25 cellular contexts compared by ENCODE assay signal in the genomic region with DNA sequence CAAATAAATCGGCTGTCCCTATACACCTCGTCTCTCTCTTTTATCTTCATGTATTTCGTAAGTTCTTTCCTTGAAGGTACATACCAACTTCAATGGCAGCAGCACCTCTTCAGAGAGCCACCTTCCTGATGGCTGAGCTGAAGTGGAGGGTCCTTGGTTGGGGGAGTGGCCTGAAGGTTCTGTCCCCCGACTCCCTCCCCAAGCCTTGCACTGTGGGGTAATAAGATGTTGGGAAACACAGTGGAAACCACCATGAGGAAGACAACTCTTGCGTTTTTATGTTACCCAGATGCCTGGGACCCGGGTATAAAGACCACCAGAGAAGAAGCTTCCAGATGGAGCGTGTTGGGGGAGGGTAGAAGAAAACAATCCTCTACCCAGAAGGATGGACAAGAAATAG. TPM values are rescaled to one million over a fixed set of nuclear protein-coding genes. Genes with fewer than 3 reads are reported as not detected.
DNase-seq lines count a peak whose midpoint lies in the region; ATAC-seq and TF ChIP-seq lines count a peak whose summit lies in the region.
"Had no signal": no experiment of that assay in that cellular context is flagged by ENCODE, and none has a peak within 500 bp of the region (broad histone marks: within the 10 kb centered on the region; RNA-seq: fewer than 3 reads in every experiment).

No MANE protein-coding gene starts in this region.

- 0 out of 2 replicates have a peak, but pooled peaks cover 4% of the 10 kb centered on the region for H3K9me2 ChIP-seq in SK-N-SH

- no peak overlapping the region for H2AFZ ChIP-seq in SK-N-SH (ENCODE audit: low read depth)
- H2AFZ ChIP-seq: parathyroid adenoma had no signal

- peaks cover 9% of the 10 kb centered on the region for H3K9me3 ChIP-seq in CD8-positive, alpha-beta T cell (ENCODE audit: low read length)
- H3K9me3 ChIP-seq in naive thymus-derived CD4-positive, alpha-beta T cell (ENCODE audit: control insufficient read depth in 2 of 3, low read length in 3 of 3) = peaks cover 0 to 22% (median 12%) of the 10 kb centered on the region in 3 experiments
- H3K9me3 ChIP-seq in SK-N-SH = no peaks in the 10 kb centered on the region

- H3K4me3 ChIP-seq in CD8-positive, alpha-beta T cell (ENCODE audit: low read depth, low read length) = peak overlapping the region; percentile 9
- H3K4me3 ChIP-seq in naive thymus-derived CD4-positive, alpha-beta T cell (ENCODE audit: low read length) = peak overlapping the region; percentile 46
- H3K4me3 ChIP-seq in SK-N-SH (ENCODE audit: low read depth in 2 of 2, low read length in 1 of 2) = no peak overlapping the region
- H3K4me3 ChIP-seq: dorsolateral prefrontal cortex, sigmoid colon, SJCRH30, transverse colon had no signal

- peak overlapping the region; percentile 99 for H3K27ac Mint-ChIP-seq in T-helper 1 cell treated with Interleukin-12 subunit alpha and Interleukin-12 subunit beta and Interleukin-4 antibody, amounts not matched to agents 30 μg/mL and 1 μg/mL, for 36 hours
- H3K27ac Mint-ChIP-seq in CD8-positive, alpha-beta T cell = peak overlapping the region; percentile 96
- peak overlapping the region; percentile 93 for H3K27ac Mint-ChIP-seq in activated CD4-positive, alpha-beta memory T cell treated with anti-CD3 and anti-CD28 coated beads, Interleukin-2, amount 10 ng/mL, durations not matched to agents 7 days and 5 days
- H3K27ac Mint-ChIP-seq in naive thymus-derived CD4-positive, alpha-beta T cell = peak overlapping the region; percentile 87 to 98 (median 98)

- WGBS in SK-N-SH (ENCODE audit: low lambda C conversion rate) = 7% methylated on average over 7 of the region's 7 CpGs

- intact Hi-C loops in CD8-positive, alpha-beta T cell (cut with DNase I, micrococcal nuclease) = loop anchor here (2.0 to 10.0 kb wide), 4 partner anchors 40 to 429 kb away; a partner anchor contains a TSS
- intact Hi-C loops in naive thymus-derived CD4-positive, alpha-beta T cell (cut with micrococcal nuclease) = loop anchor here in 1 of 2 donors (5.0 to 10.0 kb wide), 3 partner anchors 34 to 269 kb away; a partner anchor contains a TSS

- H3K9ac ChIP-seq in SK-N-SH = no peak overlapping the region
- H3K9ac ChIP-seq: parathyroid adenoma had no signal

- H3K4me1 ChIP-seq in CD8-positive, alpha-beta T cell (ENCODE audit: insufficient read depth, low read length) = peaks cover 64% of the 10 kb centered on the region
- peaks cover 54 to 63% of the 10 kb centered on the region in 2 donors for H3K4me1 ChIP-seq in naive thymus-derived CD4-positive, alpha-beta T cell (ENCODE audit: control insufficient read depth in 2 of 2, insufficient read depth in 2 of 2, low read length in 2 of 2)
- H3K4me1 ChIP-seq in SK-N-SH (ENCODE audit: control insufficient read depth in 1 of 2, insufficient read depth in 2 of 2, low read depth in 1 of 2, low read length in 1 of 2) = no peaks in the 10 kb centered on the region
- H3K4me1 ChIP-seq: parathyroid adenoma, sigmoid colon, SJCRH30, transverse colon had no signal

- peaks cover 58% of the 10 kb centered on the region for H3K4me1 Mint-ChIP-seq in T-helper 1 cell treated with Interleukin-12 subunit alpha and Interleukin-12 subunit beta and Interleukin-4 antibody, amounts not matched to agents 30 μg/mL and 1 μg/mL, for 36 hours (ENCODE audit: low read depth)
- H3K4me1 Mint-ChIP-seq in CD8-positive, alpha-beta T cell (ENCODE audit: low read depth) = peaks cover 62% of the 10 kb centered on the region
- H3K4me1 Mint-ChIP-seq in activated CD4-positive, alpha-beta memory T cell treated with anti-CD3 and anti-CD28 coated beads, Interleukin-2, amount 10 ng/mL, durations not matched to agents 7 days and 5 days = peaks cover 62% of the 10 kb centered on the region
- peaks cover 46 to 68% (median 64%) of the 10 kb centered on the region in 7 donors for H3K4me1 Mint-ChIP-seq in naive thymus-derived CD4-positive, alpha-beta T cell

- no peaks in the 10 kb centered on the region for H3K27me3 ChIP-seq in CD8-positive, alpha-beta T cell (ENCODE audit: insufficient read depth, low read length)
- H3K27me3 ChIP-seq in naive thymus-derived CD4-positive, alpha-beta T cell (ENCODE audit: control insufficient read depth in 2 of 2, insufficient read depth in 2 of 2, low read length in 2 of 2) = no peaks in the 10 kb centered on the region
- H3K27me3 ChIP-seq in SK-N-SH (ENCODE audit: insufficient read depth) = peaks cover 11% of the 10 kb centered on the region; the same call in 1 of the 2 replicates
- H3K27me3 ChIP-seq: SJCRH30 had no signal

- H3K9me3 Mint-ChIP-seq in T-helper 1 cell treated with Interleukin-12 subunit alpha and Interleukin-12 subunit beta and Interleukin-4 antibody, amounts not matched to agents 30 μg/mL and 1 μg/mL, for 36 hours = peaks cover 76% of the 10 kb centered on the region
- peaks cover 24% of the 10 kb centered on the region for H3K9me3 Mint-ChIP-seq in CD8-positive, alpha-beta T cell
- peaks cover 31% of the 10 kb centered on the region for H3K9me3 Mint-ChIP-seq in activated CD4-positive, alpha-beta memory T cell treated with anti-CD3 and anti-CD28 coated beads, Interleukin-2, amount 10 ng/mL, durations not matched to agents 7 days and 5 days
- peaks cover 12 to 86% (median 41%) of the 10 kb centered on the region in 11 donors for H3K9me3 Mint-ChIP-seq in naive thymus-derived CD4-positive, alpha-beta T cell

- CTCF ChIA-PET in CD8-positive, alpha-beta T cell (lab: Charles Lee) = interaction anchor here (0.9 to 1.4 kb wide), 9 partner anchors 10 to 148 kb away, joined by 3 to 5 read pairs (median 3); no protein-coding TSS in a partner anchor
- CTCF ChIA-PET in activated CD4-positive, alpha-beta memory T cell treated with anti-CD3 and anti-CD28 coated beads, Interleukin-2, amount 10 ng/mL, durations not matched to agents 7 days and 5 days (lab: Charles Lee) = interaction anchor here (2.2 kb wide), 1 partner anchor 40 kb away, joined by 6 read pairs; no protein-coding TSS in a partner anchor
- CTCF ChIA-PET in naive thymus-derived CD4-positive, alpha-beta T cell (lab: Charles Lee) = interaction anchor here (1.1 to 1.9 kb wide), 2 partner anchors 40 to 148 kb away, joined by 3 to 9 read pairs; no protein-coding TSS in a partner anchor
- CTCF ChIA-PET in SK-N-SH (lab: Yijun Ruan, JAX) = no interaction called here

- H3K79me2 ChIP-seq in SK-N-SH (ENCODE audit: insufficient read depth) = no peaks in the 10 kb centered on the region
- H3K79me2 ChIP-seq: parathyroid adenoma had no signal

- H3K4me3 Mint-ChIP-seq in T-helper 1 cell treated with Interleukin-12 subunit alpha and Interleukin-12 subunit beta and Interleukin-4 antibody, amounts not matched to agents 30 μg/mL and 1 μg/mL, for 36 hours = peak overlapping the region; percentile 71
- H3K4me3 Mint-ChIP-seq in CD8-positive, alpha-beta T cell = peak overlapping the region; percentile 66
- H3K4me3 Mint-ChIP-seq in activated CD4-positive, alpha-beta memory T cell treated with anti-CD3 and anti-CD28 coated beads, Interleukin-2, amount 10 ng/mL, durations not matched to agents 7 days and 5 days = no peak overlapping the region
- peak overlapping the region; percentile 63 to 87 (median 76) for H3K4me3 Mint-ChIP-seq in naive thymus-derived CD4-positive, alpha-beta T cell

- no peak for ATAC-seq in CD8-positive, alpha-beta T cell
- ATAC-seq in naive thymus-derived CD4-positive, alpha-beta T cell = no peak

- no peaks in the 10 kb centered on the region for H4K20me1 ChIP-seq in SK-N-SH (ENCODE audit: insufficient read depth)

- peaks cover 25% of the 10 kb centered on the region for H3K27me3 Mint-ChIP-seq in T-helper 1 cell treated with Interleukin-12 subunit alpha and Interleukin-12 subunit beta and Interleukin-4 antibody, amounts not matched to agents 30 μg/mL and 1 μg/mL, for 36 hours (ENCODE audit: low read depth)
- H3K27me3 Mint-ChIP-seq in CD8-positive, alpha-beta T cell (ENCODE audit: low read depth) = no peaks in the 10 kb centered on the region
- H3K27me3 Mint-ChIP-seq in activated CD4-positive, alpha-beta memory T cell treated with anti-CD3 and anti-CD28 coated beads, Interleukin-2, amount 10 ng/mL, durations not matched to agents 7 days and 5 days = peaks cover 10% of the 10 kb centered on the region
- H3K27me3 Mint-ChIP-seq in naive thymus-derived CD4-positive, alpha-beta T cell = peaks cover 0 to 14% (median 0%) of the 10 kb centered on the region in 5 donors

- no peaks in the 10 kb centered on the region for H3K36me3 ChIP-seq in CD8-positive, alpha-beta T cell (ENCODE audit: insufficient read depth, low read length)
- H3K36me3 ChIP-seq in naive thymus-derived CD4-positive, alpha-beta T cell (ENCODE audit: control insufficient read depth in 2 of 3, insufficient read depth in 3 of 3, low read length in 3 of 3) = no peaks in the 10 kb centered on the region
- no peaks in the 10 kb centered on the region for H3K36me3 ChIP-seq in SK-N-SH (replicated peaks in 1 of 2; ENCODE audit: control insufficient read depth in 1 of 2, insufficient read depth in 2 of 2, low read length in 1 of 2)
- H3K36me3 ChIP-seq: sigmoid colon, SJCRH30, transverse colon had no signal

- POLR2A ChIA-PET in CD8-positive, alpha-beta T cell (lab: Charles Lee) = interaction anchor here (1.0 to 2.3 kb wide), 10 partner anchors 8 to 111 kb away, joined by 3 to 40 read pairs (median 5); a partner anchor contains a TSS
- POLR2A ChIA-PET in activated CD4-positive, alpha-beta memory T cell treated with anti-CD3 and anti-CD28 coated beads, Interleukin-2, amount 10 ng/mL, durations not matched to agents 7 days and 5 days (lab: Charles Lee) = interaction anchor here (1.5 to 2.5 kb wide), 3 partner anchors 40 to 111 kb away, joined by 3 to 18 read pairs (median 6); no protein-coding TSS in a partner anchor
- POLR2A ChIA-PET in naive thymus-derived CD4-positive, alpha-beta T cell (lab: Charles Lee) = interaction anchor here (1.2 to 2.9 kb wide), 6 partner anchors 13 to 148 kb away, joined by 3 to 23 read pairs (median 5); no protein-coding TSS in a partner anchor
- POLR2A ChIA-PET in SK-N-SH (lab: Yijun Ruan, JAX) = no interaction called here

- no peak for DNase-seq in T-helper 1 cell
- DNase-seq in CD8-positive, alpha-beta T cell = no peak
- DNase-seq in activated CD4-positive, alpha-beta memory T cell treated with anti-CD3 and anti-CD28 coated beads, Interleukin-2, amount 10 ng/mL, durations not matched to agents 7 days and 5 days = no peak
- DNase-seq in naive thymus-derived CD4-positive, alpha-beta T cell = no peak
- DNase-seq in SK-N-SH = no peak
- no peak for DNase-seq in pons (ENCODE audit: low spot score)
- DNase-seq in NCI-H526 treated with DMSO at 0.1 percent for 48 hours (lab: John Stamatoyannopoulos, UW) = no peak
- DNase-seq: 8988T, amygdala, dorsolateral prefrontal cortex, foreskin melanocyte, hypothalamus, NCI-H1436 treated with DMSO at 0.1 percent for 48 hours, NCI-H748 treated with DMSO at 0.1 percent for 48 hours, sigmoid colon, SJCRH30, transverse colon had no signal

- no peak for TF ChIP-seq CTCF in CD8-positive, alpha-beta T cell (IDR thresholded peaks at IDR 0.05)
- no peak for TF ChIP-seq CTCF in SK-N-SH (IDR thresholded peaks at IDR 0.05)

- H3F3A ChIP-seq in SK-N-SH (replicated peaks; ENCODE audit: insufficient read depth) = no peaks in the 10 kb centered on the region

- peak overlapping the region; percentile 63 for H3K27ac ChIP-seq in CD8-positive, alpha-beta T cell (ENCODE audit: low read depth, low read length)
- peak overlapping the region; percentile 63 for H3K27ac ChIP-seq in naive thymus-derived CD4-positive, alpha-beta T cell (ENCODE audit: low read depth, low read length)
- H3K27ac ChIP-seq in SK-N-SH (ENCODE audit: low read depth in 2 of 2, low read length in 1 of 2) = no peak overlapping the region
- H3K27ac ChIP-seq: dorsolateral prefrontal cortex, parathyroid adenoma, sigmoid colon, SJCRH30 had no signal

- H3K4me2 ChIP-seq in SK-N-SH = no peak overlapping the region

- no peak for TF ChIP-seq RAD21 in SK-N-SH (IDR thresholded peaks at IDR 0.05; ENCODE audit: low read length)

- H3K36me3 Mint-ChIP-seq in T-helper 1 cell treated with Interleukin-12 subunit alpha and Interleukin-12 subunit beta and Interleukin-4 antibody, amounts not matched to agents 30 μg/mL and 1 μg/mL, for 36 hours (ENCODE audit: low read depth) = peaks cover 63% of the 10 kb centered on the region
- peaks cover 22% of the 10 kb centered on the region for H3K36me3 Mint-ChIP-seq in CD8-positive, alpha-beta T cell
- H3K36me3 Mint-ChIP-seq in activated CD4-positive, alpha-beta memory T cell treated with anti-CD3 and anti-CD28 coated beads, Interleukin-2, amount 10 ng/mL, durations not matched to agents 7 days and 5 days (ENCODE audit: low read depth) = peaks cover 53% of the 10 kb centered on the region
- peaks cover 11 to 71% (median 24%) of the 10 kb centered on the region in 5 donors for H3K36me3 Mint-ChIP-seq in naive thymus-derived CD4-positive, alpha-beta T cell

- TF ChIP-seq EP300 in SK-N-SH (IDR thresholded peaks at IDR 0.05; ENCODE audit: borderline replicate concordance in 1 of 2, low read depth in 1 of 2, low read length in 1 of 2) = no peak

RNA-seq across cellular contexts. Expression of a gene that starts 0.8 kb away (rescaled TPM):
- 1 to 10 TPM in 1 of 2 experiments, not detected in 1; 1.3 TPM for total RNA-seq in CD8-positive, alpha-beta T cell
- total RNA-seq in activated CD4-positive, alpha-beta memory T cell treated with anti-CD3 and anti-CD28 coated beads, Interleukin-2, amount 10 ng/mL, durations not matched to agents 7 days and 5 days = not detected
- total RNA-seq in naive thymus-derived CD4-positive, alpha-beta T cell = 1 to 10 TPM in 1 of 5 experiments, not detected in 4; 1.1 TPM
- not detected for polyA plus RNA-seq in naive thymus-derived CD4-positive, alpha-beta T cell
- polyA plus RNA-seq in SK-N-SH (2012; rRNA removed) = not detected in 2 replicates
- polyA plus RNA-seq in SK-N-SH (2012; cell fraction: cytosol; rRNA removed) = not detected in 2 replicates
- not detected in 2 replicates for polyA plus RNA-seq in SK-N-SH (2012; cell fraction: nucleus; rRNA removed)
- total RNA-seq: cardiac septum, dorsolateral prefrontal cortex, epithelial cell of proximal tubule, G401, H7, kidney, lung microvascular endothelial cell, sigmoid colon, SJCRH30, transverse colon had no signal
- polyA plus RNA-seq: sigmoid colon had no signal

RNA-seq across cellular contexts. Expression of a gene that starts 4.1 kb away (rescaled TPM):
- total RNA-seq in CD8-positive, alpha-beta T cell = not detected
- total RNA-seq in activated CD4-positive, alpha-beta memory T cell treated with anti-CD3 and anti-CD28 coated beads, Interleukin-2, amount 10 ng/mL, durations not matched to agents 7 days and 5 days = not detected
- not detected for total RNA-seq in naive thymus-derived CD4-positive, alpha-beta T cell
- not detected for polyA plus RNA-seq in naive thymus-derived CD4-positive, alpha-beta T cell
- polyA plus RNA-seq in SK-N-SH (2012; rRNA removed) = not detected in 2 replicates
- not detected in 2 replicates for polyA plus RNA-seq in SK-N-SH (2012; cell fraction: cytosol; rRNA removed)
- not detected in 2 replicates for polyA plus RNA-seq in SK-N-SH (2012; cell fraction: nucleus; rRNA removed)
- total RNA-seq: cardiac septum, dorsolateral prefrontal cortex, epithelial cell of proximal tubule, G401, H7, kidney, lung microvascular endothelial cell, sigmoid colon, SJCRH30, transverse colon had no signal
- polyA plus RNA-seq: sigmoid colon had no signal

RNA-seq across cellular contexts. Expression of a gene that starts 8.2 kb away (rescaled TPM):
- not detected for total RNA-seq in CD8-positive, alpha-beta T cell
- not detected for total RNA-seq in activated CD4-positive, alpha-beta memory T cell treated with anti-CD3 and anti-CD28 coated beads, Interleukin-2, amount 10 ng/mL, durations not matched to agents 7 days and 5 days
- not detected for total RNA-seq in naive thymus-derived CD4-positive, alpha-beta T cell
- not detected for polyA plus RNA-seq in naive thymus-derived CD4-positive, alpha-beta T cell
- polyA plus RNA-seq in SK-N-SH (2012; rRNA removed) = not detected in 2 replicates
- polyA plus RNA-seq in SK-N-SH (2012; cell fraction: cytosol; rRNA removed) = not detected in 2 replicates
- not detected in 2 replicates for polyA plus RNA-seq in SK-N-SH (2012; cell fraction: nucleus; rRNA removed)
- total RNA-seq: cardiac septum, dorsolateral prefrontal cortex, epithelial cell of proximal tubule, G401, H7, kidney, lung microvascular endothelial cell, sigmoid colon, SJCRH30, transverse colon had no signal
- polyA plus RNA-seq: sigmoid colon had no signal

RNA-seq across cellular contexts. Expression of a gene that starts 12.3 kb away (rescaled TPM):
- total RNA-seq in CD8-positive, alpha-beta T cell = not detected
- not detected for total RNA-seq in activated CD4-positive, alpha-beta memory T cell treated with anti-CD3 and anti-CD28 coated beads, Interleukin-2, amount 10 ng/mL, durations not matched to agents 7 days and 5 days
- total RNA-seq in naive thymus-derived CD4-positive, alpha-beta T cell = not detected
- not detected for polyA plus RNA-seq in naive thymus-derived CD4-positive, alpha-beta T cell
- polyA plus RNA-seq in SK-N-SH (2012; rRNA removed) = not detected in 2 replicates
- not detected in 2 replicates for polyA plus RNA-seq in SK-N-SH (2012; cell fraction: cytosol; rRNA removed)
- polyA plus RNA-seq in SK-N-SH (2012; cell fraction: nucleus; rRNA removed) = not detected in 2 replicates
- total RNA-seq: cardiac septum, dorsolateral prefrontal cortex, epithelial cell of proximal tubule, G401, H7, kidney, lung microvascular endothelial cell, sigmoid colon, SJCRH30, transverse colon had no signal
- polyA plus RNA-seq: sigmoid colon had no signal

RNA-seq across cellular contexts. Expression of a gene that starts 21.4 kb away (rescaled TPM):
- not detected for total RNA-seq in CD8-positive, alpha-beta T cell
- total RNA-seq in activated CD4-positive, alpha-beta memory T cell treated with anti-CD3 and anti-CD28 coated beads, Interleukin-2, amount 10 ng/mL, durations not matched to agents 7 days and 5 days = not detected
- not detected for total RNA-seq in naive thymus-derived CD4-positive, alpha-beta T cell
- not detected for polyA plus RNA-seq in naive thymus-derived CD4-positive, alpha-beta T cell
- not detected in 2 replicates for polyA plus RNA-seq in SK-N-SH (2012; rRNA removed)
- polyA plus RNA-seq in SK-N-SH (2012; cell fraction: cytosol; rRNA removed) = not detected in 2 replicates
- polyA plus RNA-seq in SK-N-SH (2012; cell fraction: nucleus; rRNA removed) = not detected in 2 replicates
- total RNA-seq: cardiac septum, dorsolateral prefrontal cortex, epithelial cell of proximal tubule, G401, H7, kidney, lung microvascular endothelial cell, sigmoid colon, SJCRH30, transverse colon had no signal
- polyA plus RNA-seq: sigmoid colon had no signal

Comparison
In these comparisons a context has a peak if more than half of its experiments do, and no peak if none do; other contexts are left out.
1. H3K27ac ChIP-seq: peak in CD8-positive, alpha-beta T cell (single experiment) and naive thymus-derived CD4-positive, alpha-beta T cell (single experiment); none in SK-N-SH (0 of 2).
2. H3K4me3 ChIP-seq: peak in CD8-positive, alpha-beta T cell (single experiment) and naive thymus-derived CD4-positive, alpha-beta T cell (single experiment); none in SK-N-SH (0 of 2).
3. Peak in every context shown above with its lines, with median percentiles within 50 percentile points of each other: H3K27ac Mint-ChIP-seq.